8 cellular contexts compared by ENCODE assay signal in genomic region chr17:63946440-63947363, GRCh38. TPM values are rescaled to one million over a fixed set of nuclear protein-coding genes. Genes with fewer than 3 reads are reported as not detected.
DNase-seq lines count a peak whose midpoint lies in the region; ATAC-seq, FAIRE-seq and TF ChIP-seq lines count a peak whose summit lies in the region.

No MANE protein-coding gene starts in this region.

- H3K9me3 ChIP-seq in GM12878 (replicated peaks; ENCODE audit: control insufficient read depth, insufficient read depth, low read length): no peaks in the 10 kb centered on the region; the same call in 2 of the 3 replicates

- peaks cover 13 to 19% of the 10 kb centered on the region in 2 donors for H3K4me1 Mint-ChIP-seq in immature natural killer cell

- no TSS peak for BruUV-seq in GM12878 (replicated peaks; lab: Mats Ljungman, UMichigan)

- H3K4me3 Mint-ChIP-seq in immature natural killer cell: peak overlapping the region; percentile 58 to 80 (median 78)

- intact Hi-C loops in GM12878 (cut with micrococcal nuclease; ENCODE audit: unreplicated experiment): loop anchor here (1.0 kb wide), 1 partner anchor 27 kb away; no protein-coding TSS in a partner anchor

- no peaks in the 10 kb centered on the region for H3K36me3 Mint-ChIP-seq in immature natural killer cell

- H3K4me3 ChIP-seq in KMS-11 (IDR thresholded peaks at IDR 0.05; ENCODE audit: insufficient read depth, low read depth, low read length) (no peak overlapping the region), GM12878 (peak overlapping the region; percentile 39; the same call in 1 of the 2 replicates)

- no peaks in the 10 kb centered on the region for H4K20me1 ChIP-seq in KMS-11 (ENCODE audit: insufficient read depth)
- H4K20me1 ChIP-seq in GM12878 (ENCODE audit: control insufficient read depth, insufficient read depth): no peaks in the 10 kb centered on the region

- POLR2A ChIA-PET in GM12878 (lab: Charles Lee): interaction anchor here (0.8 to 2.5 kb wide), 16 partner anchors 11 to 184 kb away, joined by 3 to 68 read pairs (median 5); partner anchors contain the start of genes CD79B, GH1 and ICAM2

- no peak for TF ChIP-seq EP300 in GM12878 (IDR thresholded peaks at IDR 0.05; ENCODE audit: borderline replicate concordance in 1 of 2, control insufficient read depth in 1 of 2, low read depth in 2 of 2, low read length in 2 of 2)

- in situ Hi-C loops in GM12878 (cut with MboI): no loop called here

- peak; percentile 68 for DNase-seq in CD1c-positive myeloid dendritic cell (ENCODE audit: extremely low spot score)
- DNase-seq in T-helper 9 cell: peak; percentile 44
- DNase-seq in GM12878 (ENCODE audit: low read depth, low spot score): no peak
- DNase-seq in immature natural killer cell: peak; percentile 70 to 73 (median 71)
- DNase-seq in stimulated activated CD4-positive, alpha-beta T cell treated with anti-CD3 and anti-CD28 coated beads, Interleukin-2, amount 100 ng/mL, for 24 hours: peak; percentile 67 to 72

- ATAC-seq in GM19452 (IDR thresholded peaks at IDR 0.05; ENCODE audit: unreplicated experiment) (peak; percentile 78), GM12878 (peak; percentile 92), GM18867 (IDR thresholded peaks at IDR 0.05; ENCODE audit: unreplicated experiment) (no peak)

- H3K4me1 ChIP-seq in KMS-11 (ENCODE audit: low read depth, poor library complexity, severe bottlenecking) (no peaks in the 10 kb centered on the region), GM12878 (ENCODE audit: control insufficient read depth, insufficient read depth, low read length) (peaks cover 18% of the 10 kb centered on the region)

- WGBS in GM12878 (ENCODE audit: insufficient coverage, insufficient replicate concordance, low lambda C conversion rate, missing lambda C conversion rate): 6% methylated on average over 17 of the region's 20 CpGs

- peak; percentile 95 for FAIRE-seq in GM12878 (lab: Jason Lieb, UNC)

- RAD21 ChIA-PET in GM12878 (lab: Charles Lee; ENCODE audit: unreplicated experiment): interaction anchor here (0.6 to 3.1 kb wide), 31 partner anchors 8 to 333 kb away, joined by 3 to 288 read pairs (median 5); partner anchors contain the start of genes CD79B, CSHL1, ERN1 and GH1

- H2AFZ ChIP-seq in KMS-11 (ENCODE audit: low read depth) (peak overlapping the region; percentile 73), GM12878 (ENCODE audit: control insufficient read depth, low read depth, low read length) (peak overlapping the region; percentile 98)

- peak; percentile 65 for TF ChIP-seq RAD21 in GM12878 (IDR thresholded peaks at IDR 0.05; ENCODE audit: insufficient read depth, low read depth, low read length)

- no peaks in the 10 kb centered on the region for H3K9me3 Mint-ChIP-seq in immature natural killer cell

- CTCF ChIA-PET in GM12878 (lab: Yijun Ruan, JAX): interaction anchor here (0.5 to 3.1 kb wide), 47 partner anchors 9 to 503 kb away, joined by 3 to 481 read pairs (median 6); partner anchors contain the start of genes CD79B, CSHL1, ERN1 and GH1

- H3K27me3 ChIP-seq in KMS-11 (ENCODE audit: insufficient read depth, low read depth) (peaks cover 10% of the 10 kb centered on the region; the same call in 1 of the 2 replicates), GM12878 (replicated peaks in 1 of 2; ENCODE audit: control insufficient read depth in 2 of 2, insufficient read depth in 2 of 2, low read length in 1 of 2) (no peaks in the 10 kb centered on the region)

- TF ChIP-seq CTCF in KMS-11 (conservative IDR thresholded peaks at IDR 0.05; ENCODE audit: low read depth, low read length) (peak; percentile 79), GM12878 (IDR thresholded peaks at IDR 0.05 in 2 of 3, conservative IDR thresholded peaks at IDR 0.05 in 1 of 3; ENCODE audit: control insufficient read depth in 2 of 3, extremely low read depth in 1 of 3, insufficient read depth in 1 of 3, low read depth in 3 of 3, low read length in 3 of 3) (peak; percentile 65 to 85 (median 78))

- H3K9ac ChIP-seq in KMS-11: no peak overlapping the region
- H3K9ac ChIP-seq in GM12878 (ENCODE audit: control insufficient read depth, insufficient read depth, low read length): peak overlapping the region; percentile 64; the same call in 1 of the 2 replicates

- SMC1A ChIA-PET in GM12878 (lab: Charles Lee; ENCODE audit: uncharacterized antibody, unreplicated experiment): interaction anchor here (0.6 to 3.1 kb wide), 25 partner anchors 8 to 190 kb away, joined by 3 to 248 read pairs (median 7); partner anchors contain the start of genes CD79B, CSHL1, GH1 and ICAM2

- peak overlapping the region in 5 of 6 donors; percentile 41 to 83 (median 57) for H3K27ac Mint-ChIP-seq in immature natural killer cell

- no peaks in the 10 kb centered on the region for H3K36me3 ChIP-seq in KMS-11 (ENCODE audit: insufficient read depth)
- no peaks in the 10 kb centered on the region for H3K36me3 ChIP-seq in GM12878 (ENCODE audit: control insufficient read depth in 2 of 2, insufficient read depth in 2 of 2, low read length in 1 of 2)

- H3K79me2 ChIP-seq in KMS-11 (ENCODE audit: insufficient read depth, low read depth): no peaks in the 10 kb centered on the region
- no peaks in the 10 kb centered on the region for H3K79me2 ChIP-seq in GM12878 (ENCODE audit: control insufficient read depth, insufficient read depth, low read length)

- TF ChIP-seq POLR2A in GM12878 (IDR thresholded peaks at IDR 0.05; ENCODE audit: low read depth, low read length): 0 out of 2 replicates have a peak, but pooled peaks have one; percentile 49

- H3K27me3 Mint-ChIP-seq in immature natural killer cell (ENCODE audit: low read depth in 3 of 3): peaks cover 0 to 6% (median 5%) of the 10 kb centered on the region in 3 donors

- H3K4me2 ChIP-seq in KMS-11: no peak overlapping the region; the same call in 1 of the 2 replicates
- peak overlapping the region; percentile 89 for H3K4me2 ChIP-seq in GM12878 (ENCODE audit: control insufficient read depth, insufficient read depth)

- H3K27ac ChIP-seq in KMS-11: no peak overlapping the region
- peak overlapping the region; percentile 86 for H3K27ac ChIP-seq in GM12878 (ENCODE audit: control insufficient read depth, insufficient read depth)

RNA-seq across cellular contexts. Expression of gene CD79B, which starts 14.6 kb away (rescaled TPM):
- total RNA-seq in GM12878 (2013; cell fraction: nucleolus; rRNA removed): 85.7 and 88.0 TPM in 2 replicates
- total RNA-seq in GM12878 (2014; rRNA removed): 95.9 and 99.0 TPM in 2 replicates
- total RNA-seq in GM12878 (2014; rRNA removed; fragmentation: Illumina TruSeq; extraction: Trizol): 59.0 and 63.4 TPM in 2 replicates
- 102 and 113 TPM in 2 replicates for total RNA-seq in GM12878 (2021)
- 31.4 TPM for polyA plus RNA-seq in GM12878 (2011; ENCODE audit: low read depth)
- polyA plus RNA-seq in GM12878 (2011; rRNA removed): 82.8 and 148 TPM in 2 replicates
- polyA plus RNA-seq in GM12878 (2011; cell fraction: cytosol; rRNA removed): 165 and 226 TPM in 2 replicates
- 146 and 158 TPM in 2 replicates for polyA plus RNA-seq in GM12878 (2011; cell fraction: nucleus; rRNA removed)
- polyA plus RNA-seq in GM12878 (2012): 69.4 and 81.8 TPM in 2 replicates
- polyA plus RNA-seq in GM12878 (2014; fragmentation: Illumina TruSeq; extraction: Trizol): 52.1 and 60.2 TPM in 2 replicates
- 10 to 100 TPM; 17.5 to 48.8 TPM for polyA plus RNA-seq in GM12878 (2014; fragmentation: Nextera tagmentation; extraction: Ambion mirVana)
- 91.4 and 98.4 TPM in 2 replicates for polyA plus RNA-seq in GM12878 (2014; rRNA removed)
- 10 to 100 TPM; 77.5 to 80.6 TPM for polyA plus RNA-seq in GM12878 (2016; fragmentation: Nextera tagmentation; extraction: Ambion mirVana)
- 126 and 145 TPM in 2 replicates for polyA minus RNA-seq in GM12878 (2011; rRNA and poly(A)+ RNA removed)
- 27.8 and 33.7 TPM in 2 replicates for polyA minus RNA-seq in GM12878 (2011; cell fraction: cytosol; rRNA and poly(A)+ RNA removed)
- 86.2 and 114 TPM in 2 replicates for polyA minus RNA-seq in GM12878 (2011; cell fraction: nucleus; rRNA and poly(A)+ RNA removed)
- polyA plus RNA-seq in immature natural killer cell: 10 to 100 TPM; 45.8 to 67.3 (median 51.9) TPM

RNA-seq across cellular contexts. Expression of gene SCN4A, which starts 26.0 kb away (rescaled TPM):
- 0.17 and 0.25 TPM in 2 replicates for total RNA-seq in GM12878 (2013; cell fraction: nucleolus; rRNA removed)
- 0.05 and 0.06 TPM in 2 replicates for total RNA-seq in GM12878 (2014; rRNA removed)
- under 0.01 and 0.14 TPM in 2 replicates for total RNA-seq in GM12878 (2014; rRNA removed; fragmentation: Illumina TruSeq; extraction: Trizol)
- 0.03 and 0.08 TPM in 2 replicates for total RNA-seq in GM12878 (2021)
- polyA plus RNA-seq in GM12878 (2011; ENCODE audit: low read depth): 0.05 TPM
- 0.12 and 0.15 TPM in 2 replicates for polyA plus RNA-seq in GM12878 (2011; rRNA removed)
- polyA plus RNA-seq in GM12878 (2011; cell fraction: cytosol; rRNA removed): 0.20 and 0.22 TPM in 2 replicates
- polyA plus RNA-seq in GM12878 (2011; cell fraction: nucleus; rRNA removed): 0.56 and 0.69 TPM in 2 replicates
- 0.12 and 0.13 TPM in 2 replicates for polyA plus RNA-seq in GM12878 (2012)
- polyA plus RNA-seq in GM12878 (2014; fragmentation: Illumina TruSeq; extraction: Trizol): 0.06 and 0.11 TPM in 2 replicates
- not detected for polyA plus RNA-seq in GM12878 (2014; fragmentation: Nextera tagmentation; extraction: Ambion mirVana)
- 0.05 and 0.08 TPM in 2 replicates for polyA plus RNA-seq in GM12878 (2014; rRNA removed)
- not detected for polyA plus RNA-seq in GM12878 (2016; fragmentation: Nextera tagmentation; extraction: Ambion mirVana)
- 0.66 and 0.77 TPM in 2 replicates for polyA minus RNA-seq in GM12878 (2011; rRNA and poly(A)+ RNA removed)
- 0.53 TPM in 1 of 2 replicates, not detected in the other for polyA minus RNA-seq in GM12878 (2011; cell fraction: cytosol; rRNA and poly(A)+ RNA removed)
- polyA minus RNA-seq in GM12878 (2011; cell fraction: nucleus; rRNA and poly(A)+ RNA removed): 0.38 and 0.60 TPM in 2 replicates
- under 1 TPM in 1 of 3 donors, not detected in 2; 0.02 TPM for polyA plus RNA-seq in immature natural killer cell

RNA-seq across cellular contexts. Expression of gene GH1, which starts 28.1 kb away (rescaled TPM):
- 1.2 TPM in 1 of 2 replicates, not detected in the other for total RNA-seq in GM12878 (2013; cell fraction: nucleolus; rRNA removed)
- total RNA-seq in GM12878 (2014; rRNA removed) (not detected in 2 replicates), GM12878 (2014; rRNA removed; fragmentation: Illumina TruSeq; extraction: Trizol) (not detected in 2 replicates), GM12878 (2021) (not detected in 2 replicates)
- not detected for polyA plus RNA-seq in GM12878 (2011; ENCODE audit: low read depth)
- polyA plus RNA-seq in GM12878 (2011; rRNA removed) (0.27 and 0.42 TPM in 2 replicates), GM12878 (2014; fragmentation: Illumina TruSeq; extraction: Trizol) (not detected in 2 replicates), GM12878 (2014; fragmentation: Nextera tagmentation; extraction: Ambion mirVana) (under 1 TPM in 1 of 2 experiments, not detected in 1; 0.13 TPM), GM12878 (2014; rRNA removed) (not detected in 2 replicates), GM12878 (2016; fragmentation: Nextera tagmentation; extraction: Ambion mirVana) (not detected), immature natural killer cell (not detected)
- not detected in 2 replicates for polyA plus RNA-seq in GM12878 (2011; cell fraction: cytosol; rRNA removed)
- 0.50 and 0.72 TPM in 2 replicates for polyA plus RNA-seq in GM12878 (2011; cell fraction: nucleus; rRNA removed)
- 1.0 and 1.2 TPM in 2 replicates for polyA plus RNA-seq in GM12878 (2012)
- polyA minus RNA-seq in GM12878 (2011; rRNA and poly(A)+ RNA removed): not detected in 2 replicates
- polyA minus RNA-seq in GM12878 (2011; cell fraction: cytosol; rRNA and poly(A)+ RNA removed): not detected in 2 replicates
- polyA minus RNA-seq in GM12878 (2011; cell fraction: nucleus; rRNA and poly(A)+ RNA removed): not detected in 2 replicates

RNA-seq across cellular contexts. Expression of gene CSHL1, which starts 35.6 kb away (rescaled TPM):
- total RNA-seq in GM12878 (2013; cell fraction: nucleolus; rRNA removed): not detected in 2 replicates
- not detected in 2 replicates for total RNA-seq in GM12878 (2014; rRNA removed)
- total RNA-seq in GM12878 (2014; rRNA removed; fragmentation: Illumina TruSeq; extraction: Trizol): not detected in 2 replicates
- total RNA-seq in GM12878 (2021): not detected in 2 replicates
- not detected for polyA plus RNA-seq in GM12878 (2011; ENCODE audit: low read depth)
- not detected in 2 replicates for polyA plus RNA-seq in GM12878 (2011; rRNA removed)
- not detected in 2 replicates for polyA plus RNA-seq in GM12878 (2011; cell fraction: cytosol; rRNA removed)
- not detected in 2 replicates for polyA plus RNA-seq in GM12878 (2011; cell fraction: nucleus; rRNA removed)
- not detected in 2 replicates for polyA plus RNA-seq in GM12878 (2012)
- not detected in 2 replicates for polyA plus RNA-seq in GM12878 (2014; fragmentation: Illumina TruSeq; extraction: Trizol)
- not detected for polyA plus RNA-seq in GM12878 (2014; fragmentation: Nextera tagmentation; extraction: Ambion mirVana)
- not detected in 2 replicates for polyA plus RNA-seq in GM12878 (2014; rRNA removed)
- polyA plus RNA-seq in GM12878 (2016; fragmentation: Nextera tagmentation; extraction: Ambion mirVana): not detected
- not detected in 2 replicates for polyA minus RNA-seq in GM12878 (2011; rRNA and poly(A)+ RNA removed)
- not detected in 2 replicates for polyA minus RNA-seq in GM12878 (2011; cell fraction: cytosol; rRNA and poly(A)+ RNA removed)
- polyA minus RNA-seq in GM12878 (2011; cell fraction: nucleus; rRNA and poly(A)+ RNA removed): not detected in 2 replicates
- polyA plus RNA-seq in immature natural killer cell: not detected

RNA-seq across cellular contexts. Expression of gene CSH1, which starts 50.3 kb away (rescaled TPM):
- total RNA-seq in GM12878 (2013; cell fraction: nucleolus; rRNA removed): not detected in 2 replicates
- total RNA-seq in GM12878 (2014; rRNA removed): not detected in 2 replicates
- not detected in 2 replicates for total RNA-seq in GM12878 (2014; rRNA removed; fragmentation: Illumina TruSeq; extraction: Trizol)
- not detected in 2 replicates for total RNA-seq in GM12878 (2021)
- not detected for polyA plus RNA-seq in GM12878 (2011; ENCODE audit: low read depth)
- not detected in 2 replicates for polyA plus RNA-seq in GM12878 (2011; rRNA removed)
- not detected in 2 replicates for polyA plus RNA-seq in GM12878 (2011; cell fraction: cytosol; rRNA removed)
- not detected in 2 replicates for polyA plus RNA-seq in GM12878 (2011; cell fraction: nucleus; rRNA removed)
- polyA plus RNA-seq in GM12878 (2012): not detected in 2 replicates
- not detected in 2 replicates for polyA plus RNA-seq in GM12878 (2014; fragmentation: Illumina TruSeq; extraction: Trizol)
- not detected for polyA plus RNA-seq in GM12878 (2014; fragmentation: Nextera tagmentation; extraction: Ambion mirVana)
- polyA plus RNA-seq in GM12878 (2014; rRNA removed): not detected in 2 replicates
- not detected for polyA plus RNA-seq in GM12878 (2016; fragmentation: Nextera tagmentation; extraction: Ambion mirVana)
- not detected in 2 replicates for polyA minus RNA-seq in GM12878 (2011; rRNA and poly(A)+ RNA removed)
- polyA minus RNA-seq in GM12878 (2011; cell fraction: cytosol; rRNA and poly(A)+ RNA removed): not detected in 2 replicates
- polyA minus RNA-seq in GM12878 (2011; cell fraction: nucleus; rRNA and poly(A)+ RNA removed): not detected in 2 replicates
- not detected for polyA plus RNA-seq in immature natural killer cell
